In the genomic region with DNA sequence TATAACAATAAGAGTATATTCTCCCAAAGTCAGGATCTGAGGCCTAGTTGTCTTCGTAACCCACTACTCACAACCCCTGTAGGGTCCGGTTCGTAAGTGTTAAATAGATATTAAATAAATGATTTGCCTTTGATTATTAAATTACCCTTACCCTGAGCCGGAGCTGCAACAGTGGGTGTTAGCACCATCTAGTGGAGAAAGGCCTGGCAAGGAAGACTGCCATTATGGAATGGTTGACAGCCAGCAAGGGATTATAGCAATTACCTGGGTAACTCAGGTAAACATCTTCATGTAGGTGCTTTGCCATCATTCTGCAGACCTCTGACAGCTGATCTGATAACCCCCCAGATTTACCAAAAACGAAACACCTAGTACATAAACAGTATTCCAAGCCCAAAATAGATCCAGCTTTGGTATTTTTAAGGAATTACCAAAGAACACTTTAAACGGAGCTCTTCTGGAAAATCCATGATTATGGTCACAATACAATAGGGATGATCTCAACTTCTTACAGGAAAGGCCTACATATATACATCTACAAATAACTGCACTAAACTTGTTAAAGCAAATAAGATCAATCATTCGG, we compare ENCODE assay signal across 8 cellular contexts.
DNase-seq lines count a peak whose midpoint lies in the region; ATAC-seq and TF ChIP-seq lines count a peak whose summit lies in the region.

No MANE protein-coding gene starts in this region.

- no peak overlapping the region for H3K4me3 Mint-ChIP-seq in activated T-cell treated with anti-CD3 and anti-CD28 coated beads, Interleukin-2, amount 50 U/mL, for 24 hours
- no peak overlapping the region for H3K4me3 Mint-ChIP-seq in WTC11

- H3K9me3 ChIP-seq in Loucy (ENCODE audit: insufficient read depth, low read depth, low read length), result no peaks in the 10 kb centered on the region
- H3K9me3 ChIP-seq in spleen, result no peaks in the 10 kb centered on the region

- no peaks in the 10 kb centered on the region for H3K36me3 Mint-ChIP-seq in activated T-cell treated with anti-CD3 and anti-CD28 coated beads, Interleukin-2, amount 50 U/mL, for 24 hours (ENCODE audit: low read depth)
- H3K36me3 Mint-ChIP-seq in WTC11, result no peaks in the 10 kb centered on the region

- H3K4me1 Mint-ChIP-seq in activated T-cell treated with anti-CD3 and anti-CD28 coated beads, Interleukin-2, amount 50 U/mL, for 24 hours (ENCODE audit: low read depth), result no peaks in the 10 kb centered on the region
- H3K4me1 Mint-ChIP-seq in WTC11, result peaks cover 49% of the 10 kb centered on the region

- peaks cover 8% of the 10 kb centered on the region for H3K27me3 Mint-ChIP-seq in activated T-cell treated with anti-CD3 and anti-CD28 coated beads, Interleukin-2, amount 50 U/mL, for 24 hours
- no peaks in the 10 kb centered on the region; the same call in 1 of the 2 replicates for H3K27me3 Mint-ChIP-seq in WTC11 (ENCODE audit: low read depth)

- intact Hi-C loops in head of caudate nucleus (cut with DNase I), result no loop called here
- intact Hi-C loops in spleen (cut with DNase I; ENCODE audit: low total_unique reads), result loop anchor here (5.0 kb wide), 1 partner anchor 996 kb away; no protein-coding TSS in a partner anchor

- no peaks in the 10 kb centered on the region for H3K36me3 ChIP-seq in Loucy (ENCODE audit: insufficient read depth, low read length)
- H3K36me3 ChIP-seq in spleen, result no peaks in the 10 kb centered on the region

- no peak overlapping the region for H3K4me2 ChIP-seq in Loucy (ENCODE audit: low read depth, low read length, poor library complexity, severe bottlenecking)

- POLR2A ChIA-PET in WTC11 (lab: Charles Lee), result interaction anchor here (0.6 kb wide), 1 partner anchor 29 kb away, joined by 4 read pairs; no protein-coding TSS in a partner anchor

- H2AFZ ChIP-seq in Loucy (ENCODE audit: low read length), result no peak overlapping the region

- TF ChIP-seq CTCF in Loucy (conservative IDR thresholded peaks at IDR 0.05; ENCODE audit: low read length) (peak; percentile 88), WTC11 (IDR thresholded peaks at IDR 0.05) (no peak), spleen (IDR thresholded peaks at IDR 0.05 in 8 of 11, conservative IDR thresholded peaks at IDR 0.05 in 3 of 11) (peak in 9 of 11 experiments; percentile 24 to 67 (median 54))

- H3K9me2 ChIP-seq in Loucy (replicated peaks; ENCODE audit: low read depth, low read length), result no peaks in the 10 kb centered on the region

- peak; percentile 3 for DNase-seq in activated T-cell treated with anti-CD3 and anti-CD28 coated beads for 4 hours
- no peak for DNase-seq in activated T-cell treated with anti-CD3 and anti-CD28 coated beads, Interleukin-2, amount 50 U/mL, for 24 hours
- DNase-seq in WTC11 (ENCODE audit: low spot score), result peak; percentile 50
- peak in 29 of 42 donors; percentile 9 to 75 (median 42) for DNase-seq in head of caudate nucleus
- no peak for DNase-seq in spleen

- H3K9ac ChIP-seq in Loucy (ENCODE audit: low read depth, low read length, poor library complexity, severe bottlenecking), result no peak overlapping the region

- ATAC-seq in WTC11 (peak; percentile 89), HG03280 (IDR thresholded peaks at IDR 0.05; ENCODE audit: unreplicated experiment) (no peak), GM21390 (IDR thresholded peaks at IDR 0.05; ENCODE audit: unreplicated experiment) (no peak)

- no peak overlapping the region for H3K27ac ChIP-seq in spleen

- no peaks in the 10 kb centered on the region for H3K27me3 ChIP-seq in Loucy (ENCODE audit: insufficient read depth, low read length, poor library complexity, severe bottlenecking)
- H3K27me3 ChIP-seq in spleen (replicated peaks in 1 of 7), result peaks cover 0 to 5% (median 0%) of the 10 kb centered on the region in 7 donors

- H3K4me3 ChIP-seq in Loucy (ENCODE audit: low read length, poor library complexity, severe bottlenecking), result no peak overlapping the region
- no peak overlapping the region for H3K4me3 ChIP-seq in spleen

- WGBS in spleen, 5 donors, result 68 to 81% (median 76%) methylated on average over 7 of the region's 7 CpGs

- no peak for TF ChIP-seq POLR2A in spleen (IDR thresholded peaks at IDR 0.05)

- CTCF ChIA-PET in WTC11 (lab: Charles Lee), result interaction anchor here (0.5 to 2.7 kb wide), 18 partner anchors 9 to 195 kb away, joined by 3 to 21 read pairs (median 5); no protein-coding TSS in a partner anchor

- H3K9me3 Mint-ChIP-seq in activated T-cell treated with anti-CD3 and anti-CD28 coated beads, Interleukin-2, amount 50 U/mL, for 24 hours, result no peaks in the 10 kb centered on the region
- H3K9me3 Mint-ChIP-seq in WTC11, result no peaks in the 10 kb centered on the region

- H3F3A ChIP-seq in Loucy (ENCODE audit: low read depth), result no peaks in the 10 kb centered on the region

- no peaks in the 10 kb centered on the region for H4K20me1 ChIP-seq in Loucy (ENCODE audit: insufficient read depth, low read length, poor library complexity, severe bottlenecking)

- H3K4me1 ChIP-seq in Loucy (ENCODE audit: insufficient read depth, low read length, poor library complexity, severe bottlenecking) (no peaks in the 10 kb centered on the region), spleen (peaks cover 0 to 10% (median 0%) of the 10 kb centered on the region in 6 donors)

- no peak overlapping the region for H3K27ac Mint-ChIP-seq in activated T-cell treated with anti-CD3 and anti-CD28 coated beads, Interleukin-2, amount 50 U/mL, for 24 hours
- H3K27ac Mint-ChIP-seq in WTC11, result no peak overlapping the region

- H3K79me2 ChIP-seq in Loucy (ENCODE audit: insufficient read depth, low read length), result no peaks in the 10 kb centered on the region

TF ChIP-seq in WTC11, 78 proteins besides CTCF, POLR2A, EP300 and RAD21:
- TF ChIP-seq JAZF1 (CRISPR knock-in tag; IDR thresholded peaks at IDR 0.05) (no peak), IRF2 (CRISPR knock-in tag; IDR thresholded peaks at IDR 0.05; ENCODE audit: borderline replicate concordance, low read depth) (no peak), TEAD1 (CRISPR knock-in tag; IDR thresholded peaks at IDR 0.05) (no peak), OVOL2 (CRISPR knock-in tag; IDR thresholded peaks at IDR 0.05; ENCODE audit: borderline replicate concordance) (no peak), KAT7 (CRISPR knock-in tag; IDR thresholded peaks at IDR 0.05; ENCODE audit: borderline replicate concordance) (no peak), RORB (CRISPR knock-in tag; IDR thresholded peaks at IDR 0.05) (no peak), RELA (CRISPR knock-in tag; IDR thresholded peaks at IDR 0.05; ENCODE audit: borderline replicate concordance) (no peak)
- TF ChIP-seq, protein P1, sequence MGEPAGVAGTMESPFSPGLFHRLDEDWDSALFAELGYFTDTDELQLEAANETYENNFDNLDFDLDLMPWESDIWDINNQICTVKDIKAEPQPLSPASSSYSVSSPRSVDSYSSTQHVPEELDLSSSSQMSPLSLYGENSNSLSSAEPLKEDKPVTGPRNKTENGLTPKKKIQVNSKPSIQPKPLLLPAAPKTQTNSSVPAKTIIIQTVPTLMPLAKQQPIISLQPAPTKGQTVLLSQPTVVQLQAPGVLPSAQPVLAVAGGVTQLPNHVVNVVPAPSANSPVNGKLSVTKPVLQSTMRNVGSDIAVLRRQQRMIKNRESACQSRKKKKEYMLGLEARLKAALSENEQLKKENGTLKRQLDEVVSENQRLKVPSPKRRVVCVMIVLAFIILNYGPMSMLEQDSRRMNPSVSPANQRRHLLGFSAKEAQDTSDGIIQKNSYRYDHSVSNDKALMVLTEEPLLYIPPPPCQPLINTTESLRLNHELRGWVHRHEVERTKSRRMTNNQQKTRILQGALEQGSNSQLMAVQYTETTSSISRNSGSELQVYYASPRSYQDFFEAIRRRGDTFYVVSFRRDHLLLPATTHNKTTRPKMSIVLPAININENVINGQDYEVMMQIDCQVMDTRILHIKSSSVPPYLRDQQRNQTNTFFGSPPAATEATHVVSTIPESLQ (CRISPR knock-in tag; IDR thresholded peaks at IDR 0.05), result no peak
- TF ChIP-seq, protein P2, sequence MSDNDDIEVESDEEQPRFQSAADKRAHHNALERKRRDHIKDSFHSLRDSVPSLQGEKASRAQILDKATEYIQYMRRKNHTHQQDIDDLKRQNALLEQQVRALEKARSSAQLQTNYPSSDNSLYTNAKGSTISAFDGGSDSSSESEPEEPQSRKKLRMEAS (CRISPR knock-in tag; IDR thresholded peaks at IDR 0.05), result no peak

Comparison
In these comparisons a context has a peak if more than half of its experiments do, and no peak if none do; other contexts are left out.
1. DNase-seq: peak in activated T-cell treated with anti-CD3 and anti-CD28 coated beads for 4 hours (single experiment), WTC11 (single experiment) and head of caudate nucleus (29 of 42); none in activated T-cell treated with anti-CD3 and anti-CD28 coated beads, Interleukin-2, amount 50 U/mL, for 24 hours (single experiment) and spleen (single experiment).